ENCODE assay signal across 10 cellular contexts in genomic region chr16:31487076-31487719, GRCh38. TPM values are rescaled to one million over a fixed set of nuclear protein-coding genes. Genes with fewer than 3 reads are reported as not detected.
DNase-seq lines count a peak whose midpoint lies in the region; ATAC-seq and TF ChIP-seq lines count a peak whose summit lies in the region.
"Had no signal": no experiment of that assay in that cellular context is flagged by ENCODE, and none has a peak within 500 bp of the region (broad histone marks: within the 10 kb centered on the region; RNA-seq: fewer than 3 reads in every experiment).

No MANE protein-coding gene starts in this region.

- no peak overlapping the region for H3K23ac ChIP-seq in mesenchymal stem cell (ENCODE audit: low read length in 2 of 2)

- H3K4me1 ChIP-seq in mesenchymal stem cell (ENCODE audit: control insufficient read depth, insufficient read depth, low read depth, low read length) (peaks cover 42% of the 10 kb centered on the region), urinary bladder (ENCODE audit: insufficient read depth) (no peaks in the 10 kb centered on the region)

- DNase-seq in activated T-cell treated with anti-CD3 and anti-CD28 coated beads, Interleukin-2, amount 50 U/mL, for 4 hours = no peak
- no peak for DNase-seq in activated T-cell treated with anti-CD3 and anti-CD28 coated beads, Interleukin-2, amount 50 U/mL, for 1 hour
- DNase-seq in brain microvascular endothelial cell (no peak), mesenchymal stem cell (peak; percentile 41), DMS53 treated with DMSO at 0.1 percent for 48 hours (lab: John Stamatoyannopoulos, UW; ENCODE audit: unreplicated experiment) (no peak), NCI-H1417 treated with DMSO at 0.1 percent for 48 hours (lab: John Stamatoyannopoulos, UW) (no peak), superior temporal gyrus (ENCODE audit: extremely low spot score) (no peak)

- peaks cover 5% of the 10 kb centered on the region for H3K36me3 ChIP-seq in brain microvascular endothelial cell (replicated peaks)
- H3K36me3 ChIP-seq in mesenchymal stem cell (ENCODE audit: control insufficient read depth in 1 of 2, insufficient read depth in 2 of 2, low read depth in 1 of 2, low read length in 2 of 2) = peaks cover 7 to 33% of the 10 kb centered on the region in 2 experiments
- no peaks in the 10 kb centered on the region for H3K36me3 ChIP-seq in urinary bladder (ENCODE audit: insufficient read depth)

- H3K9me3 Mint-ChIP-seq in activated T-cell treated with anti-CD3 and anti-CD28 coated beads, Interleukin-2, amount 50 U/mL, for 4 hours = no peaks in the 10 kb centered on the region

- H3K14ac ChIP-seq in mesenchymal stem cell (ENCODE audit: low read length in 2 of 2) = no peak overlapping the region

- no peak overlapping the region for H2BK5ac ChIP-seq in mesenchymal stem cell (ENCODE audit: low read depth, low read length, poor library complexity, severe bottlenecking)

- H3K79me1 ChIP-seq in mesenchymal stem cell (replicated peaks; ENCODE audit: low read length, poor library complexity, severe bottlenecking) = no peaks in the 10 kb centered on the region

- in situ Hi-C loops in brain microvascular endothelial cell (cut with HindIII; ENCODE audit: low pct_ligation_motif_present, low sequenced_read_pairs) = no loop called here

- H4K8ac ChIP-seq in mesenchymal stem cell (ENCODE audit: low read length) = peak overlapping the region; percentile 5

- H4K91ac ChIP-seq in mesenchymal stem cell (ENCODE audit: low read length) = no peak overlapping the region

- H2AK5ac ChIP-seq in mesenchymal stem cell (ENCODE audit: low read length, severe bottlenecking) = no peak overlapping the region

- ATAC-seq in activated T-cell treated with anti-CD3 and anti-CD28 coated beads, Interleukin-2, amount 50 U/mL, for 4 hours = peak in 1 of 2 donors; percentile 22

- H3K27ac ChIP-seq in brain microvascular endothelial cell (no peak overlapping the region), mesenchymal stem cell (ENCODE audit: low read length, poor library complexity, severe bottlenecking) (no peak overlapping the region), urinary bladder (ENCODE audit: low read depth) (no peak overlapping the region)

- no peak overlapping the region for H3K4ac ChIP-seq in mesenchymal stem cell (ENCODE audit: low read depth in 1 of 2, low read length in 2 of 2)

- H3K18ac ChIP-seq in mesenchymal stem cell (ENCODE audit: low read depth in 1 of 2, low read length in 2 of 2) = peak overlapping the region; percentile 18 to 55

- no peak overlapping the region for H2AFZ ChIP-seq in mesenchymal stem cell (ENCODE audit: low read depth, low read length)

- H3K4me2 ChIP-seq in mesenchymal stem cell (ENCODE audit: low read length, poor library complexity, severe bottlenecking) = peak overlapping the region; percentile 95

- H2BK120ac ChIP-seq in mesenchymal stem cell (ENCODE audit: low read depth, low read length) = no peak overlapping the region

- peaks cover 13% of the 10 kb centered on the region for H3K4me1 Mint-ChIP-seq in activated T-cell treated with anti-CD3 and anti-CD28 coated beads, Interleukin-2, amount 50 U/mL, for 4 hours (ENCODE audit: low read depth)

- H2BK15ac ChIP-seq in mesenchymal stem cell (ENCODE audit: low read depth, poor library complexity, severe bottlenecking) = no peak overlapping the region

- H3K4me3 ChIP-seq in brain microvascular endothelial cell (ENCODE audit: low read depth, low read length) (peak overlapping the region; percentile 52), mesenchymal stem cell (ENCODE audit: insufficient read depth in 1 of 2, low read depth in 1 of 2, low read length in 2 of 2) (peak overlapping the region; percentile 33 to 73), urinary bladder (ENCODE audit: low read depth, low read length) (peak overlapping the region; percentile 35)

- no peaks in the 10 kb centered on the region for H3K9me3 ChIP-seq in mesenchymal stem cell (ENCODE audit: control insufficient read depth, low read length)

- H2BK12ac ChIP-seq in mesenchymal stem cell (ENCODE audit: low read length in 2 of 2) = no peak overlapping the region

- H3K36me3 Mint-ChIP-seq in activated T-cell treated with anti-CD3 and anti-CD28 coated beads, Interleukin-2, amount 50 U/mL, for 4 hours (ENCODE audit: insufficient read depth) = peaks cover 4% of the 10 kb centered on the region

- peak overlapping the region; percentile 87 for H3K4me3 Mint-ChIP-seq in activated T-cell treated with anti-CD3 and anti-CD28 coated beads, Interleukin-2, amount 50 U/mL, for 4 hours

- H3K27me3 ChIP-seq in brain microvascular endothelial cell (replicated peaks) (peaks cover 5% of the 10 kb centered on the region), mesenchymal stem cell (ENCODE audit: control insufficient read depth in 1 of 2, insufficient read depth in 1 of 2, low read length in 2 of 2) (peaks cover 0 to 61% of the 10 kb centered on the region in 2 experiments)

- peak overlapping the region; percentile 53 for H3K9ac ChIP-seq in mesenchymal stem cell (ENCODE audit: low read length)

- WGBS in mesenchymal stem cell = 12% methylated on average over 47 of the region's 48 CpGs
- 7% methylated on average over 48 of the region's 48 CpGs for WGBS in urinary bladder

- no peak for TF ChIP-seq CTCF in brain microvascular endothelial cell (IDR thresholded peaks at IDR 0.05; ENCODE audit: low read depth, low read length, missing control alignments)

- no peaks in the 10 kb centered on the region for H3K27me3 Mint-ChIP-seq in activated T-cell treated with anti-CD3 and anti-CD28 coated beads, Interleukin-2, amount 50 U/mL, for 4 hours (ENCODE audit: low read depth)

RNA-seq across cellular contexts. Expression of gene SLC5A2, which starts 4.3 kb away (rescaled TPM):
- total RNA-seq in activated T-cell treated with anti-CD3 and anti-CD28 coated beads, Interleukin-2, amount 50 U/mL, for 4 hours = not detected
- polyA plus RNA-seq in mesenchymal stem cell (2013, experiment 1 of 2) = not detected
- polyA plus RNA-seq in mesenchymal stem cell (2013, experiment 2 of 2) = not detected
- total RNA-seq in urinary bladder = 0.42 TPM
- polyA plus RNA-seq in urinary bladder = 2.8 TPM
- total RNA-seq: Daoy; T-helper 1 cell treated with Interleukin-12 subunit alpha and Interleukin-12 subunit beta and Interleukin-4 antibody, amounts not matched to agents 30 ng/mL and 1 ng/mL, for 36 hours had no signal

RNA-seq across cellular contexts. Expression of gene TGFB1I1, which starts 15.2 kb away (rescaled TPM):
- under 1 TPM in 2 of 3 donors, not detected in 1; 0.30 to 0.34 TPM for total RNA-seq in activated T-cell treated with anti-CD3 and anti-CD28 coated beads, Interleukin-2, amount 50 U/mL, for 4 hours
- polyA plus RNA-seq in mesenchymal stem cell (2013, experiment 1 of 2) = 125 TPM
- 118 TPM for polyA plus RNA-seq in mesenchymal stem cell (2013, experiment 2 of 2)
- 76.2 TPM for total RNA-seq in urinary bladder
- 341 TPM for polyA plus RNA-seq in urinary bladder

RNA-seq across cellular contexts. Expression of gene RUSF1, which starts 21.0 kb away (rescaled TPM):
- 10 to 100 TPM; 43.9 to 49.1 (median 45.9) TPM for total RNA-seq in activated T-cell treated with anti-CD3 and anti-CD28 coated beads, Interleukin-2, amount 50 U/mL, for 4 hours
- 41.3 TPM for polyA plus RNA-seq in mesenchymal stem cell (2013, experiment 1 of 2)
- 40.4 TPM for polyA plus RNA-seq in mesenchymal stem cell (2013, experiment 2 of 2)
- total RNA-seq in urinary bladder = 59.4 TPM
- 59.4 TPM for polyA plus RNA-seq in urinary bladder

RNA-seq across cellular contexts. Expression of gene ARMC5, which starts 27.9 kb away (rescaled TPM):
- total RNA-seq in activated T-cell treated with anti-CD3 and anti-CD28 coated beads, Interleukin-2, amount 50 U/mL, for 4 hours = 10 to 100 TPM; 18.4 to 18.9 (median 18.7) TPM
- polyA plus RNA-seq in mesenchymal stem cell (2013, experiment 1 of 2) = 5.3 TPM
- polyA plus RNA-seq in mesenchymal stem cell (2013, experiment 2 of 2) = 5.0 TPM
- 5.4 TPM for total RNA-seq in urinary bladder
- polyA plus RNA-seq in urinary bladder = 13.1 TPM

RNA-seq across cellular contexts. Expression of gene AHSP, which starts 40.5 kb away (rescaled TPM):
- total RNA-seq in activated T-cell treated with anti-CD3 and anti-CD28 coated beads, Interleukin-2, amount 50 U/mL, for 4 hours = not detected
- not detected for polyA plus RNA-seq in mesenchymal stem cell (2013, experiment 1 of 2)
- polyA plus RNA-seq in mesenchymal stem cell (2013, experiment 2 of 2) = not detected
- 9.2 TPM for total RNA-seq in urinary bladder
- not detected for polyA plus RNA-seq in urinary bladder
- total RNA-seq: Daoy; T-helper 1 cell treated with Interleukin-12 subunit alpha and Interleukin-12 subunit beta and Interleukin-4 antibody, amounts not matched to agents 30 ng/mL and 1 ng/mL, for 36 hours had no signal

Comparison
In these comparisons a context has a peak if more than half of its experiments do, and no peak if none do; other contexts are left out.
1. RNA of gene TGFB1I1, which starts 15.2 kb away (total RNA-seq): 76.2 TPM in urinary bladder (single experiment); 0.30 to 0.34 TPM in activated T-cell treated with anti-CD3 and anti-CD28 coated beads, Interleukin-2, amount 50 U/mL, for 4 hours; every median in the first group is over 10 times any median in the second.
2. Peak in every context shown above with its lines, with median percentiles within 50 percentile points of each other: H3K4me3 ChIP-seq.